ENCODE assay signal across 8 cellular contexts in the genomic region with DNA sequence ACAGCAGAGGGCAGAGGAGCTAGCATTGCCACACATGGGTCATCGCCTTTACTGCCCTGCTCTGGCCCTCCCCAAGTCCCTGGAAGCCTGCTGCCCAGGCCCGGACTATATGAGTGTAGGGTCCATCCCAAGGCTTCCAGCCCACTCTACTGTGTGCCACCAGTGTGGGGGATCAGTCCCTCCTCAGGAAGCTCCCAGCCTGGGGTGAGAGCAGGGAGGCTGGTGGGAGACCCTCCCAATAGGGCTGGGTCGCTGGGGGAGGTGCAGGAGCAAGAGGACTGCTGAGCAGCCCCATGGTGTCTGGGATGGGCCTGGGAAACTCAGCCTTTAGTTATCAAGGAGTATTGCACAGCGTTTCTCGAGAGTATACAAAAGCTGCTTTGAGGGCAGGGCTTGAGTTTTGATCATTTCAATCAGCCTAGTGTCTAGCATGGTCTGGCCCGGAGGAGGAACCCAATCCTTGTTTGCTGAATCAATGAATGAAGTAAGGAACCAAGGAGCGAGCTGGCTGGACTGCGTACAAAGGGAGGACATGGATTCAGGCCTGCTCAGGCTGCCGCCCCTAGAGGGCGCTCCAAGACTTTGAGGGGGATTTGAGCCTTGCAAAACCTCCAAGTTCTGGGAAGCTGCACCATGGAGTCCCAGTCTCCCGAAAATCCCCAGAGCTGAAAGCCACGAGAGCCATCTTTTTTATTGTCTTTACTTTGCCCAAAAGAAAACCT.
A peak's percentile ranks its signal among the peaks of the same experiment; 100 is the strongest.
DNase-seq lines count a peak whose midpoint lies in the region; ATAC-seq and TF ChIP-seq lines count a peak whose summit lies in the region.

No MANE protein-coding gene starts in this region.

- H3K36me3 ChIP-seq in fibroblast of lung (ENCODE audit: control insufficient read depth, insufficient read depth, low read length) (no peaks in the 10 kb centered on the region), thoracic aorta (peaks cover under 1% of the 10 kb centered on the region)

- no peaks in the 10 kb centered on the region for H3K27me3 Mint-ChIP-seq in naive thymus-derived CD8-positive, alpha-beta T cell

- POLR2A ChIA-PET in naive thymus-derived CD8-positive, alpha-beta T cell (lab: Charles Lee) = no interaction called here

- H3K27me3 ChIP-seq in fibroblast of lung (ENCODE audit: control insufficient read depth, insufficient read depth, low read length) = no peaks in the 10 kb centered on the region
- no peaks in the 10 kb centered on the region for H3K27me3 ChIP-seq in thoracic aorta (replicated peaks; ENCODE audit: insufficient read depth)

- peak overlapping the region in 2 of 10 donors; percentile 43 to 45 for H3K27ac Mint-ChIP-seq in naive thymus-derived CD8-positive, alpha-beta T cell

- no peaks in the 10 kb centered on the region for H3K9me3 ChIP-seq in fibroblast of lung (ENCODE audit: control insufficient read depth, insufficient read depth, low read depth, low read length)
- H3K9me3 ChIP-seq in thoracic aorta = no peaks in the 10 kb centered on the region

- no peak overlapping the region for H3K4me3 Mint-ChIP-seq in naive thymus-derived CD8-positive, alpha-beta T cell

- H3K27ac ChIP-seq in fibroblast of lung (ENCODE audit: insufficient read depth, low read length) (peak overlapping the region; percentile 92), thoracic aorta (peak overlapping the region; percentile 89 to 97)

- H3K4me3 ChIP-seq in fibroblast of lung (replicated peaks in 1 of 4; ENCODE audit: control extremely low read depth in 1 of 4, insufficient read depth in 1 of 4, low read depth in 3 of 4, low read length in 4 of 4) (no peak overlapping the region), thoracic aorta (no peak overlapping the region)

- DNase-seq in COLO668 (lab: John Stamatoyannopoulos, UW; ENCODE audit: unreplicated experiment) = peak; percentile 92
- DNase-seq in HS-5 (ENCODE audit: low read depth) = peak; percentile 80
- peak; percentile 44 for DNase-seq in NCI-H82 treated with DMSO at 0.1 percent for 48 hours (lab: John Stamatoyannopoulos, UW; ENCODE audit: unreplicated experiment)
- peak; percentile 12 for DNase-seq in activated T-cell treated with anti-CD3 and anti-CD28 coated beads for 4 hours
- DNase-seq in fibroblast of lung (ENCODE audit: low read depth in 2 of 2) = peak; percentile 92 to 94
- peak in 7 of 10 donors; percentile 14 to 36 (median 24) for DNase-seq in naive thymus-derived CD8-positive, alpha-beta T cell
- peak; percentile 41 for DNase-seq in thoracic aorta (ENCODE audit: low spot score)

- peak overlapping the region; percentile 58 for H3K9ac ChIP-seq in fibroblast of lung (ENCODE audit: insufficient read depth, low read length)

- H3K36me3 Mint-ChIP-seq in naive thymus-derived CD8-positive, alpha-beta T cell = peaks cover 0 to 2% (median 0%) of the 10 kb centered on the region in 3 donors

- H3K4me1 ChIP-seq in fibroblast of lung (ENCODE audit: control insufficient read depth, extremely low read depth, insufficient read depth, low read length) (peaks cover 45% of the 10 kb centered on the region), thoracic aorta (ENCODE audit: control insufficient read depth in 1 of 2, low read depth in 2 of 2) (peaks cover 20 to 50% of the 10 kb centered on the region in 2 donors)

- TF ChIP-seq CTCF in fibroblast of lung (conservative IDR thresholded peaks at IDR 0.05 in 1 of 2, IDR thresholded peaks at IDR 0.05 in 1 of 2; ENCODE audit: low read depth in 1 of 2, low read length in 2 of 2) (peak; percentile 98), thoracic aorta (IDR thresholded peaks at IDR 0.05) (peak; percentile 68)

- H4K20me1 ChIP-seq in fibroblast of lung (ENCODE audit: control insufficient read depth, extremely low read depth, insufficient read depth, low read length) = no peaks in the 10 kb centered on the region

- H2AFZ ChIP-seq in fibroblast of lung (ENCODE audit: low read length) = peak overlapping the region; percentile 46

- H3K4me1 Mint-ChIP-seq in naive thymus-derived CD8-positive, alpha-beta T cell = peaks cover 7 to 20% (median 16%) of the 10 kb centered on the region in 4 donors

- H3K4me2 ChIP-seq in fibroblast of lung (ENCODE audit: extremely low read depth, insufficient read depth, low read length) = no peak overlapping the region

- H3K79me2 ChIP-seq in fibroblast of lung (ENCODE audit: control insufficient read depth, insufficient read depth, low read length) = no peaks in the 10 kb centered on the region

- peak in 1 of 2 donors; percentile 46 for ATAC-seq in naive thymus-derived CD8-positive, alpha-beta T cell
- ATAC-seq in thoracic aorta (ENCODE audit: insufficient number of reproducible peaks, low FRiP score, low read depth) = peak; percentile 30
- ATAC-seq in GM18517 (IDR thresholded peaks at IDR 0.05; ENCODE audit: unreplicated experiment) = no peak

- H3K9me3 Mint-ChIP-seq in naive thymus-derived CD8-positive, alpha-beta T cell = no peaks in the 10 kb centered on the region

Comparison
In these comparisons a context has a peak if more than half of its experiments do, and no peak if none do; other contexts are left out.
1. DNase-seq: peak in every context shown above with its lines; median percentile 93 in fibroblast of lung; 92 in COLO668; 80 in HS-5; 44 in NCI-H82 treated with DMSO at 0.1 percent for 48 hours; 41 in thoracic aorta; 24 in naive thymus-derived CD8-positive, alpha-beta T cell; 12 in activated T-cell treated with anti-CD3 and anti-CD28 coated beads for 4 hours.